7 cellular contexts compared by ENCODE assay signal in the genomic region with DNA sequence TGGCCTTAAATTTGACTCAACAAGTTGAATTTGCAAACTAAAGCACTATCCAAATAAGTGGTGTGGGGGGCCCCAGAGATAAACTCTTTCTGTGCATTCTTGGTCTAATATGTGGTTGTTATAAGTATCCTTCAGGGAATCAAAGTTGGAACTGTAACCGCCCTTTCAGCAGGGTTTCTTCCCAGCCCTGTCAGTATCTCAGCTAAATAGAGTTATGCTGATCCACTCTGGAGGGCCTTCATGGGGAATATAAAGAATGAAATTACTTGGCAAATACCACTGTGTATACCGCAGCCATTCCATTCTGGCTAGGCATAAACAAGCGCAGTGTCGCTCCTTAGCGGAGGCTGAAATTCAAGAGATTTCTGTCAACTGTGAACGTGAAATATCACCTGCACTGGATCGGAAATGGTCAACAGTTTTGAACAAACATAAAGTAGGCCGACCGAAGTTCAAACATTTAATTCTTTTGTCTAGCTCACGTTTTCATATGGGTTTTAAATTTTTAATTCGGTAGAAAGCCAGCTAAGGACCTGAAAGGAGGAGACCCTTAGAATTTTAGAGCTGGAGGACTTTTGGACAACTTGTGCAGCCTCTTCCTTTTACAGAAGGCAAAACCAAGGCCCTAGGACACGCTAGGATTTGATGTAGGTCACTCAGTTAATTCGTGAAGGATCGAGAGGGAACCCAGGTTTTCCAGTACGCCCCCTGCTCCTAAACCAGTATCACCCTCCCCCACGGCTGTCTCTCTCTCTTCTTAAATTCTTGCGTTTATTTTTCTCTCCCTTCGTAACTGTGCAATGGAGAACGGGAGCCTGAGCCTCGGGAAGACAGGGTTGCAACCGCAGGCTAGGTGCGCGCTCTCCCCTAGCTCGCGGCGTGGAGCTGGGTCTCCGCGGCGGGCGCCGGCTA.
DNase-seq lines count a peak whose midpoint lies in the region; ATAC-seq and TF ChIP-seq lines count a peak whose summit lies in the region.

No MANE protein-coding gene starts in this region.

- no peaks in the 10 kb centered on the region for H3K9me3 Mint-ChIP-seq in activated T-helper 1 cell treated with anti-CD3 and anti-CD28 coated beads, Interleukin-12 subunit alpha, Interleukin-12 subunit beta, Interleukin-2, Interleukin-4 antibody, amounts not matched to agents 30 ng/mL and 10 ng/mL and 1 ng/mL, durations not matched to agents 14 hours and 24 hours and 36 hours

- H3K4me1 ChIP-seq in right cardiac atrium (ENCODE audit: control insufficient read depth, insufficient read depth, low read length): peaks cover 3% of the 10 kb centered on the region

- no peaks in the 10 kb centered on the region for H3K36me3 Mint-ChIP-seq in activated T-helper 1 cell treated with anti-CD3 and anti-CD28 coated beads, Interleukin-12 subunit alpha, Interleukin-12 subunit beta, Interleukin-2, Interleukin-4 antibody, amounts not matched to agents 30 ng/mL and 10 ng/mL and 1 ng/mL, durations not matched to agents 14 hours and 24 hours and 36 hours (ENCODE audit: low read depth)

- TF ChIP-seq CTCF in retinal pigment epithelial cell (conservative IDR thresholded peaks at IDR 0.05; ENCODE audit: low read depth, low read length): no peak

- peak overlapping the region; percentile 80 for H3K4me3 Mint-ChIP-seq in activated T-helper 1 cell treated with anti-CD3 and anti-CD28 coated beads, Interleukin-12 subunit alpha, Interleukin-12 subunit beta, Interleukin-2, Interleukin-4 antibody, amounts not matched to agents 30 ng/mL and 10 ng/mL and 1 ng/mL, durations not matched to agents 14 hours and 24 hours and 36 hours

- H3K27me3 ChIP-seq in right cardiac atrium (ENCODE audit: control insufficient read depth, insufficient read depth): no peaks in the 10 kb centered on the region

- peak overlapping the region; percentile 10 for H3K27ac Mint-ChIP-seq in activated T-helper 1 cell treated with anti-CD3 and anti-CD28 coated beads, Interleukin-12 subunit alpha, Interleukin-12 subunit beta, Interleukin-2, Interleukin-4 antibody, amounts not matched to agents 30 ng/mL and 10 ng/mL and 1 ng/mL, durations not matched to agents 14 hours and 24 hours and 36 hours

- WGBS in right cardiac atrium: 24% methylated on average over 31 of the region's 31 CpGs

- H3K27ac ChIP-seq in right cardiac atrium (ENCODE audit: low read length): peak overlapping the region; percentile 94

- peak overlapping the region; percentile 98 for H3K4me3 ChIP-seq in right cardiac atrium (ENCODE audit: low read length)
- peak overlapping the region; percentile 77 for H3K4me3 ChIP-seq in retinal pigment epithelial cell (ENCODE audit: low read length)

- no peak for DNase-seq in activated T-helper 1 cell treated with anti-CD3 and anti-CD28 coated beads, Interleukin-12 subunit alpha, Interleukin-12 subunit beta, Interleukin-2, Interleukin-4 antibody, amounts not matched to agents 30 ng/mL and 10 ng/mL and 1 ng/mL, durations not matched to agents 14 hours and 24 hours and 36 hours (ENCODE audit: low spot score)
- DNase-seq in right cardiac atrium (no peak), retinal pigment epithelial cell (ENCODE audit: low read depth) (no peak), germinal center (ENCODE audit: low spot score) (no peak)
- DNase-seq in NK-92 treated with Interleukin-12 subunit alpha and Interleukin-12 subunit beta, amount 100 ng/mL, for 24 hours (lab: John Stamatoyannopoulos, UW): no peak

- peaks cover 6% of the 10 kb centered on the region for H3K27me3 Mint-ChIP-seq in activated T-helper 1 cell treated with anti-CD3 and anti-CD28 coated beads, Interleukin-12 subunit alpha, Interleukin-12 subunit beta, Interleukin-2, Interleukin-4 antibody, amounts not matched to agents 30 ng/mL and 10 ng/mL and 1 ng/mL, durations not matched to agents 14 hours and 24 hours and 36 hours (ENCODE audit: insufficient read depth)

- H3K9me3 ChIP-seq in right cardiac atrium (ENCODE audit: control insufficient read depth, low read length): no peaks in the 10 kb centered on the region

- intact Hi-C loops in activated T-helper 1 cell treated with anti-CD3 and anti-CD28 coated beads, Interleukin-12 subunit alpha, Interleukin-12 subunit beta, Interleukin-2, Interleukin-4 antibody, amounts not matched to agents 30 ng/mL and 10 ng/mL and 1 ng/mL, durations not matched to agents 14 hours and 24 hours and 36 hours (cut with micrococcal nuclease): loop anchor here (1.0 to 5.0 kb wide), 10 partner anchors 30 to 573 kb away; a partner anchor contains a TSS
- intact Hi-C loops in right cardiac atrium (cut with DNase I): loop anchor here (1.0 to 10.0 kb wide), 7 partner anchors 32 to 85 kb away; a partner anchor contains a TSS

- peaks cover 6% of the 10 kb centered on the region for H3K4me1 Mint-ChIP-seq in activated T-helper 1 cell treated with anti-CD3 and anti-CD28 coated beads, Interleukin-12 subunit alpha, Interleukin-12 subunit beta, Interleukin-2, Interleukin-4 antibody, amounts not matched to agents 30 ng/mL and 10 ng/mL and 1 ng/mL, durations not matched to agents 14 hours and 24 hours and 36 hours (ENCODE audit: low read depth)

- ATAC-seq in GM18519 (IDR thresholded peaks at IDR 0.05; ENCODE audit: low FRiP score, unreplicated experiment): peak; percentile 3
- ATAC-seq in HG03175 (IDR thresholded peaks at IDR 0.05; ENCODE audit: unreplicated experiment): peak; percentile 1
- ATAC-seq in right cardiac atrium: peak in 1 of 2 donors; percentile 0
